In the genomic region with DNA sequence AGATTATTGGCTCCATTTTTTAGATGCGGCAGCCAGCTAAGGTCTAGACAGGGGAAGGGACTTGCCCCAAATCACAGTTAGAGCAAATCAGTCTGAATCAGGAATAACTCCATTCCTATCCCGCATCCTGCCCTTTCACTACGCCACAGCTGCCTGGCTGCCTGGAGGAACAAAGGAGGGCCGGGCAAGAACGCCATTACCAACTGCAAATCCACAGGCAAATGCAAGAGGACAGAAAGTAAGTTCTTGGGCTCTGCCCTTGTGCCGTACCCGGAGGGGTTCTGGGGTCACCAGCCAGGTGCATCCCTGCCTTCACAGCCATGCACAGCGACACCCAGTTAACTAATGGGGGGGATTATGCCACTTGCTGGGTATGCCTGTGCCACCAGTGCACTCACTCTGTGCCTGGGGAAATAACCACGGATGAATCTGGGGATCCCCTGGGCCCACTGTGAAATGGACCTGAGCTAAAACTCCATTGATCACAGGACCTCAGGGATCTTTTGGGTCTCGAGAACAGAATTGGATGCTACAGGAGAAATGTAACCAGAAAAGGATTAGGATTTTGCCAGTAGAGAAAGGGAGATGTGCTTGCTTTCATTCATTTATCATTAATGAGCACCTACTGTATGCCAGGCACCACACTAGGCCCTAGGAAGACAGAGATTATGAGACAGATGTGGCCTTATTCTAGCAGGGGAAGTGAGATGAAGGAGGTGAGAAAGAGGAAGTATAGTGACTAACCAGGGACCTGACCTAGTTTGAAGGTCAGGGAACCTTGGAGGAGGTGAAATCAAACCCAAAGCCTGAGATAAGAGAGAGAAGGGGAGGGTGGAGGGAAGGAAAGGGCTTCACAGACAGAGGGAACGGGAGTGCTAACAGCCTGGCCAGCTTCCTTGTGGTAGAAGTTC, we compare ENCODE assay signal across 8 cellular contexts. TPM values are rescaled to one million over a fixed set of nuclear protein-coding genes. Genes with fewer than 3 reads are reported as not detected.
DNase-seq lines count a peak whose midpoint lies in the region; ATAC-seq, FAIRE-seq and TF ChIP-seq lines count a peak whose summit lies in the region.

No MANE protein-coding gene starts in this region.

- H3K4me1 ChIP-seq in OCI-LY3 (ENCODE audit: low read length) (peaks cover 15% of the 10 kb centered on the region), K562 (replicated peaks in 1 of 2; ENCODE audit: control insufficient read depth in 2 of 2, insufficient read depth in 2 of 2, low read length in 2 of 2) (peaks cover 13 to 36% of the 10 kb centered on the region in 2 experiments), liver (ENCODE audit: control insufficient read depth in 4 of 4, insufficient read depth in 4 of 4, low read length in 3 of 4) (peaks cover 8 to 24% (median 13%) of the 10 kb centered on the region in 4 donors), thymus (ENCODE audit: control insufficient read depth, insufficient read depth, low read length) (peaks cover 15% of the 10 kb centered on the region)

- H2AFZ ChIP-seq in OCI-LY3 (ENCODE audit: low read depth, low read length) (no peak overlapping the region; the same call in 1 of the 2 replicates), K562 (ENCODE audit: low read depth, low read length) (peak overlapping the region; percentile 92)

- H3K9ac ChIP-seq in OCI-LY3 (ENCODE audit: low read length) (peak overlapping the region; percentile 94), K562 (ENCODE audit: insufficient read depth in 1 of 2, low read depth in 2 of 2, low read length in 2 of 2) (peak overlapping the region; percentile 76 to 100), liver (ENCODE audit: low read depth in 1 of 2, low read length in 2 of 2) (peak overlapping the region; percentile 48 to 94)

- peak; percentile 19 for DNase-seq in Caki2 (ENCODE audit: low read depth)
- peak in 2 of 4 experiments; percentile 70 to 79 for DNase-seq in K562 (ENCODE audit: extremely low read depth in 1 of 4, low spot score in 3 of 4)
- no peak for DNase-seq in NCI-H2107 (lab: John Stamatoyannopoulos, UW)

- in situ Hi-C loops in Caki2 (cut with HindIII; ENCODE audit: low pct_unique_long_range_greater_than_20kb, low sequenced_read_pairs) (loop anchor here (10.0 kb wide), 1 partner anchor 71 kb away; no protein-coding TSS in a partner anchor), K562 (cut with MboI) (no loop called here)

- H3K4me2 ChIP-seq in OCI-LY3 (ENCODE audit: low read length), result peak overlapping the region; percentile 100
- H3K4me2 ChIP-seq in K562 (ENCODE audit: insufficient read depth, low read length), result peak overlapping the region; percentile 80

- TF ChIP-seq RAD21 in K562 (CRISPR knock-in tag; conservative IDR thresholded peaks at IDR 0.05 in 1 of 2, IDR thresholded peaks at IDR 0.05 in 1 of 2) (no peak), liver (IDR thresholded peaks at IDR 0.05) (no peak)

- POLR2A ChIA-PET in K562 (lab: Yijun Ruan, JAX), result interaction anchor here (0.6 to 3.0 kb wide), 7 partner anchors 12 to 165 kb away, joined by 3 to 14 read pairs (median 4); no protein-coding TSS in a partner anchor

- H3K4me3 ChIP-seq in OCI-LY3 (ENCODE audit: low read length) (peak overlapping the region; percentile 98), K562 (peak overlapping the region; percentile 77), liver (ENCODE audit: low read depth in 1 of 3, low read length in 3 of 3) (peak overlapping the region; percentile 65 to 96 (median 88)), thymus (ENCODE audit: low read length) (peak overlapping the region; percentile 95)

- FAIRE-seq in K562 (lab: Jason Lieb, UNC), result peak; percentile 86

- CTCF ChIA-PET in K562 (lab: Yijun Ruan, JAX; ENCODE audit: low intra/inter-chr PET ratio), result no interaction called here

- no peak for TF ChIP-seq CTCF in OCI-LY3 (IDR thresholded peaks at IDR 0.05; ENCODE audit: low read depth, low read length)
- no peak for TF ChIP-seq CTCF in K562 (IDR thresholded peaks at IDR 0.05 in 2 of 3, conservative IDR thresholded peaks at IDR 0.05 in 1 of 3; ENCODE audit: insufficient read depth in 2 of 3, low read depth in 1 of 3, low read length in 3 of 3)
- no peak for TF ChIP-seq CTCF in liver (IDR thresholded peaks at IDR 0.05; ENCODE audit: low read depth, low read length, missing input control)

- BruUV-seq in K562 (replicated peaks; lab: Mats Ljungman, UMichigan), result no TSS peak

- H3K27me3 ChIP-seq in OCI-LY3 (ENCODE audit: low read depth, low read length) (no peaks in the 10 kb centered on the region), K562 (ENCODE audit: control insufficient read depth in 2 of 2, insufficient read depth in 2 of 2, low read length in 2 of 2) (no peaks in the 10 kb centered on the region), liver (ENCODE audit: control insufficient read depth in 4 of 4, insufficient read depth in 4 of 4, low read length in 3 of 4) (no peaks in the 10 kb centered on the region), thymus (ENCODE audit: control insufficient read depth, insufficient read depth) (no peaks in the 10 kb centered on the region)

- no peak for TF ChIP-seq POLR2A in K562 (conservative IDR thresholded peaks at IDR 0.05)

- 48% methylated on average over 11 of the region's 11 CpGs for WGBS in K562 (ENCODE audit: insufficient coverage, low coverage, missing lambda C conversion rate)
- WGBS in liver, result 18% methylated on average over 11 of the region's 11 CpGs
- WGBS in thymus, result 14% methylated on average over 11 of the region's 11 CpGs

- TF ChIP-seq EP300 in K562 (IDR thresholded peaks at IDR 0.05; ENCODE audit: low read length), result peak; percentile 42

- ATAC-seq in GM21529 (IDR thresholded peaks at IDR 0.05; ENCODE audit: unreplicated experiment), result peak; percentile 31
- peak; percentile 40 for ATAC-seq in K562
- ATAC-seq in GM18870 (IDR thresholded peaks at IDR 0.05; ENCODE audit: unreplicated experiment), result no peak

- intact Hi-C loops in K562 (cut with micrococcal nuclease), result loop anchor here (2.0 to 5.0 kb wide), 3 partner anchors 19 to 69 kb away; a partner anchor contains a TSS

- H3K27ac ChIP-seq in OCI-LY3 (ENCODE audit: low read length) (peak overlapping the region; percentile 87), K562 (ENCODE audit: extremely low read depth, low read depth, low read length) (peak overlapping the region; percentile 88), liver (ENCODE audit: low read depth in 1 of 2, low read length in 2 of 2) (peak overlapping the region; percentile 91 to 96), thymus (ENCODE audit: low read depth) (peak overlapping the region; percentile 99)

- H4K20me1 ChIP-seq in OCI-LY3 (ENCODE audit: insufficient read depth, low read length) (no peaks in the 10 kb centered on the region), K562 (replicated peaks; ENCODE audit: control insufficient read depth, insufficient read depth, low read length) (no peaks in the 10 kb centered on the region)

- no peaks in the 10 kb centered on the region for H3K9me1 ChIP-seq in K562 (ENCODE audit: control insufficient read depth, insufficient read depth, low read length)

- H3K36me3 ChIP-seq in OCI-LY3 (replicated peaks; ENCODE audit: low read depth, low read length) (peaks cover 8% of the 10 kb centered on the region), K562 (ENCODE audit: control insufficient read depth, insufficient read depth, low read length) (peaks cover 18% of the 10 kb centered on the region; the same call in 1 of the 3 replicates), liver (ENCODE audit: control insufficient read depth in 4 of 4, insufficient read depth in 3 of 4, low read depth in 1 of 4, low read length in 3 of 4) (peaks cover 0 to 2% (median under 1%) of the 10 kb centered on the region in 4 donors), thymus (ENCODE audit: control insufficient read depth, insufficient read depth) (no peaks in the 10 kb centered on the region)

- H3K9me3 ChIP-seq in OCI-LY3 (ENCODE audit: insufficient read depth, low read length) (no peaks in the 10 kb centered on the region), K562 (replicated peaks; ENCODE audit: control insufficient read depth, insufficient read depth, low read depth, low read length) (no peaks in the 10 kb centered on the region), liver (ENCODE audit: control insufficient read depth in 4 of 4, low read length in 3 of 4) (no peaks in the 10 kb centered on the region), thymus (ENCODE audit: control insufficient read depth) (no peaks in the 10 kb centered on the region)

- H3K79me2 ChIP-seq in OCI-LY3 (ENCODE audit: low read length), result peaks cover 26% of the 10 kb centered on the region
- H3K79me2 ChIP-seq in K562 (ENCODE audit: control insufficient read depth, insufficient read depth, low read length), result peaks cover 20% of the 10 kb centered on the region

RNA-seq across cellular contexts. Expression of a gene that starts 17.7 kb away (rescaled TPM):
- 154 and 157 TPM in 2 replicates for total RNA-seq in Caki2 (2014; rRNA removed; shearing (Covaris generic); ENCODE audit: low replicate concordance)
- total RNA-seq in K562 (2011; cell fraction: chromatin; rRNA removed; ENCODE audit: low replicate concordance), result 6.9 and 9.3 TPM in 2 replicates
- 8.7 and 9.0 TPM in 2 replicates for total RNA-seq in K562 (2011; cell fraction: nucleolus; rRNA removed)
- total RNA-seq in K562 (2011; cell fraction: nucleoplasm; rRNA removed), result 7.6 and 10.6 TPM in 2 replicates
- total RNA-seq in K562 (2014; rRNA removed) (80.1 and 85.8 TPM in 2 replicates), K562 (2014; rRNA removed; fragmentation: Illumina TruSeq; extraction: Trizol) (7.0 and 7.9 TPM in 2 replicates), K562 (2015; rRNA removed; fragmentation: Illumina TruSeq; extraction: Trizol) (31.6 and 32.9 TPM in 2 replicates), K562 (2021) (41.2 and 43.1 TPM in 2 replicates), liver (1 to 10 TPM; 3.4 to 6.1 TPM)
- polyA plus RNA-seq in K562 (2011; rRNA removed) (15.1 and 17.4 TPM in 2 replicates), K562 (2014; fragmentation: Illumina TruSeq; extraction: Trizol) (19.6 and 37.5 TPM in 2 replicates), K562 (2014; fragmentation: Nextera tagmentation; extraction: Ambion mirVana) (1 to 10 TPM; 1.7 to 2.6 TPM), K562 (2014; rRNA removed) (61.9 and 75.9 TPM in 2 replicates), liver (1 to 10 TPM; 4.9 to 7.1 TPM), thymus (29.2 TPM)
- polyA plus RNA-seq in K562 (2011; cell fraction: cytosol; rRNA removed), result 18.7 and 45.5 TPM in 2 replicates
- polyA plus RNA-seq in K562 (2011; cell fraction: nucleus; rRNA removed), result 7.4 and 12.0 TPM in 2 replicates
- 23.9 and 28.5 TPM in 2 replicates for polyA plus RNA-seq in K562 (2012)
- 2.2 and 3.5 TPM in 2 replicates for polyA minus RNA-seq in K562 (2011; rRNA and poly(A)+ RNA removed)
- polyA minus RNA-seq in K562 (2011; cell fraction: cytosol; rRNA and poly(A)+ RNA removed), result 7.9 and 8.1 TPM in 2 replicates
- polyA minus RNA-seq in K562 (2011; cell fraction: nucleus; rRNA and poly(A)+ RNA removed), result 2.6 TPM in 2 replicates

RNA-seq across cellular contexts. Expression of a gene that starts 20.3 kb away (rescaled TPM):
- total RNA-seq in Caki2 (2014; rRNA removed; shearing (Covaris generic); ENCODE audit: low replicate concordance), result 0.84 and 2.9 TPM in 2 replicates
- total RNA-seq in K562 (2011; cell fraction: chromatin; rRNA removed; ENCODE audit: low replicate concordance), result 2.9 and 6.1 TPM in 2 replicates
- 4.2 and 5.5 TPM in 2 replicates for total RNA-seq in K562 (2011; cell fraction: nucleolus; rRNA removed)
- total RNA-seq in K562 (2011; cell fraction: nucleoplasm; rRNA removed), result 6.2 and 12.7 TPM in 2 replicates
- 0.36 and 1.0 TPM in 2 replicates for total RNA-seq in K562 (2014; rRNA removed)
- 0.38 and 0.44 TPM in 2 replicates for total RNA-seq in K562 (2014; rRNA removed; fragmentation: Illumina TruSeq; extraction: Trizol)
- 0.33 and 0.53 TPM in 2 replicates for total RNA-seq in K562 (2015; rRNA removed; fragmentation: Illumina TruSeq; extraction: Trizol)
- 1.8 TPM in 2 replicates for total RNA-seq in K562 (2021)
- 1.9 and 3.6 TPM in 2 replicates for polyA plus RNA-seq in K562 (2011; rRNA removed)
- polyA plus RNA-seq in K562 (2011; cell fraction: cytosol; rRNA removed), result 6.9 and 7.6 TPM in 2 replicates
- 11.5 and 14.8 TPM in 2 replicates for polyA plus RNA-seq in K562 (2011; cell fraction: nucleus; rRNA removed)
- 2.0 and 5.6 TPM in 2 replicates for polyA plus RNA-seq in K562 (2012)
- 2.5 and 2.8 TPM in 2 replicates for polyA plus RNA-seq in K562 (2014; fragmentation: Illumina TruSeq; extraction: Trizol)
- polyA plus RNA-seq in K562 (2014; fragmentation: Nextera tagmentation; extraction: Ambion mirVana), result under 1 TPM; 0.24 to 0.35 TPM
- polyA plus RNA-seq in K562 (2014; rRNA removed), result 1.8 and 2.1 TPM in 2 replicates
- 0.98 and 1.7 TPM in 2 replicates for polyA minus RNA-seq in K562 (2011; rRNA and poly(A)+ RNA removed)
- 1.1 and 1.4 TPM in 2 replicates for polyA minus RNA-seq in K562 (2011; cell fraction: cytosol; rRNA and poly(A)+ RNA removed)
- 1.3 and 1.9 TPM in 2 replicates for polyA minus RNA-seq in K562 (2011; cell fraction: nucleus; rRNA and poly(A)+ RNA removed)
- total RNA-seq in liver, result under 1 TPM in 1 of 2 donors, not detected in 1; 0.75 TPM
- under 1 TPM; 0.19 to 0.35 TPM for polyA plus RNA-seq in liver
- polyA plus RNA-seq in thymus, result 3.8 TPM

RNA-seq across cellular contexts. Expression of a gene that starts 47.2 kb away (rescaled TPM):
- 51.9 and 58.5 TPM in 2 replicates for total RNA-seq in Caki2 (2014; rRNA removed; shearing (Covaris generic); ENCODE audit: low replicate concordance)
- total RNA-seq in K562 (2011; cell fraction: chromatin; rRNA removed; ENCODE audit: low replicate concordance), result 10.1 and 37.5 TPM in 2 replicates
- total RNA-seq in K562 (2011; cell fraction: nucleolus; rRNA removed), result 30.4 and 31.2 TPM in 2 replicates
- 14.5 and 15.4 TPM in 2 replicates for total RNA-seq in K562 (2011; cell fraction: nucleoplasm; rRNA removed)
- total RNA-seq in K562 (2014; rRNA removed) (32.7 and 48.1 TPM in 2 replicates), K562 (2014; rRNA removed; fragmentation: Illumina TruSeq; extraction: Trizol) (6.8 and 6.9 TPM in 2 replicates), K562 (2015; rRNA removed; fragmentation: Illumina TruSeq; extraction: Trizol) (17.6 and 17.8 TPM in 2 replicates), K562 (2021) (40.4 and 48.0 TPM in 2 replicates), liver (1 to 10 TPM; 3.0 to 4.8 TPM)
- polyA plus RNA-seq in K562 (2011; rRNA removed) (9.1 and 9.9 TPM in 2 replicates), K562 (2014; fragmentation: Illumina TruSeq; extraction: Trizol) (7.6 and 18.1 TPM in 2 replicates), K562 (2014; fragmentation: Nextera tagmentation; extraction: Ambion mirVana) (under 1 TPM in 1 of 2 experiments, not detected in 1; 0.13 TPM), K562 (2014; rRNA removed) (22.0 and 26.0 TPM in 2 replicates), liver (1 to 10 TPM in 1 of 2 donors, under 1 TPM in 1; 0.31 to 2.4 TPM), thymus (17.0 TPM)
- 12.4 and 47.6 TPM in 2 replicates for polyA plus RNA-seq in K562 (2011; cell fraction: cytosol; rRNA removed)
- 16.9 and 37.2 TPM in 2 replicates for polyA plus RNA-seq in K562 (2011; cell fraction: nucleus; rRNA removed)
- polyA plus RNA-seq in K562 (2012), result 17.7 and 25.5 TPM in 2 replicates
- 3.8 and 7.2 TPM in 2 replicates for polyA minus RNA-seq in K562 (2011; rRNA and poly(A)+ RNA removed)
- polyA minus RNA-seq in K562 (2011; cell fraction: cytosol; rRNA and poly(A)+ RNA removed), result 26.1 and 27.7 TPM in 2 replicates
- 7.5 and 9.4 TPM in 2 replicates for polyA minus RNA-seq in K562 (2011; cell fraction: nucleus; rRNA and poly(A)+ RNA removed)
